ENCODE assay signal across 11 cellular contexts in the genomic region with DNA sequence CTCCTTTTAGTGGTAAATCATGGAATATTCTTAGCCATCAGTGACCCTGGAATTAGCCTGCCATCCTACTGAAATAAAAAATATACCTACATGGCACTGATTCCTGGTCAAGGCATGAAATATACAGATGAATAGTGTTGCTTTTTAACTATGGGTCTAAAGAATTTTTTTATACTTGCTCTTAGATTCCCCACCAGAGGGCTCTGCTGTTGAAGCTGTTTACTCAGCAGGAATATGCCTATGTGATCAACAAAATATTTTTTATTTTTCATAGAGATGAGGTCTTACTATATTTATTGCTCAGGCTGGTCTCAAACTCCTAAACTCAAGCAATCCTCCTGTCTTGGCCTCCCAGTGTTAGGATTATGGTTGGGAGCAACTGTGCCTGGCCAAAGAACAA. TPM values are rescaled to one million over a fixed set of nuclear protein-coding genes. Genes with fewer than 3 reads are reported as not detected.
DNase-seq lines count a peak whose midpoint lies in the region; ATAC-seq and TF ChIP-seq lines count a peak whose summit lies in the region.
"Had no signal": no experiment of that assay in that cellular context is flagged by ENCODE, and none has a peak within 500 bp of the region (broad histone marks: within the 10 kb centered on the region; RNA-seq: fewer than 3 reads in every experiment).

No MANE protein-coding gene starts in this region.

- intact Hi-C loops in natural killer cell (cut with micrococcal nuclease), result no loop called here

- TF ChIP-seq CTCF in chondrocyte (IDR thresholded peaks at IDR 0.05), result peak; percentile 77
- peak; percentile 19 for TF ChIP-seq CTCF in neural progenitor cell (IDR thresholded peaks at IDR 0.05)
- TF ChIP-seq CTCF in natural killer cell (IDR thresholded peaks at IDR 0.05), result no peak

- no peak overlapping the region for H3K4me2 ChIP-seq in neural progenitor cell

- H4K20me1 ChIP-seq in neural progenitor cell (ENCODE audit: low read depth), result no peaks in the 10 kb centered on the region

- no peak overlapping the region for H2AFZ ChIP-seq in neural progenitor cell (replicated peaks)

- no peaks in the 10 kb centered on the region for H3K79me2 ChIP-seq in neural progenitor cell (ENCODE audit: low read depth)

- H3K27me3 Mint-ChIP-seq in chondrocyte (ENCODE audit: low read depth) (no peaks in the 10 kb centered on the region), neural progenitor cell (ENCODE audit: insufficient read depth, low read depth) (no peaks in the 10 kb centered on the region), natural killer cell (ENCODE audit: low read depth in 2 of 2) (no peaks in the 10 kb centered on the region)

- H3F3A ChIP-seq in neural progenitor cell (ENCODE audit: low read depth), result no peaks in the 10 kb centered on the region

- ATAC-seq in HG03175 (IDR thresholded peaks at IDR 0.05; ENCODE audit: unreplicated experiment) (no peak), HG02840 (IDR thresholded peaks at IDR 0.05; ENCODE audit: low FRiP score, unreplicated experiment) (no peak), natural killer cell (no peak)

- H3K4me3 ChIP-seq in neural progenitor cell, result no peak overlapping the region
- H3K4me3 ChIP-seq: spleen had no signal

- peaks cover 5% of the 10 kb centered on the region for H3K36me3 ChIP-seq in neural progenitor cell

- H3K4me1 Mint-ChIP-seq in chondrocyte (ENCODE audit: low read depth), result no peaks in the 10 kb centered on the region
- H3K4me1 Mint-ChIP-seq in neural progenitor cell, result no peaks in the 10 kb centered on the region
- peaks cover 0 to 4% of the 10 kb centered on the region in 2 donors for H3K4me1 Mint-ChIP-seq in natural killer cell

- no peaks in the 10 kb centered on the region for H3K27me3 ChIP-seq in neural progenitor cell
- H3K27me3 ChIP-seq: spleen had no signal

- H3K9me3 Mint-ChIP-seq in chondrocyte (ENCODE audit: low read depth) (no peaks in the 10 kb centered on the region), neural progenitor cell (no peaks in the 10 kb centered on the region), natural killer cell (no peaks in the 10 kb centered on the region)

- H3K4me1 ChIP-seq in neural progenitor cell, result no peaks in the 10 kb centered on the region
- H3K4me1 ChIP-seq: spleen had no signal

- no peak overlapping the region for H3K27ac Mint-ChIP-seq in chondrocyte (ENCODE audit: unreplicated experiment)
- H3K27ac Mint-ChIP-seq in neural progenitor cell, result no peak overlapping the region
- H3K27ac Mint-ChIP-seq in natural killer cell, result no peak overlapping the region

- H3K9me3 ChIP-seq in neural progenitor cell (ENCODE audit: low read depth), result no peaks in the 10 kb centered on the region
- H3K9me3 ChIP-seq: spleen had no signal

- no peak overlapping the region for H3K4me3 Mint-ChIP-seq in chondrocyte (ENCODE audit: unreplicated experiment)
- no peak overlapping the region for H3K4me3 Mint-ChIP-seq in neural progenitor cell
- no peak overlapping the region for H3K4me3 Mint-ChIP-seq in natural killer cell

- H3K36me3 Mint-ChIP-seq in chondrocyte (ENCODE audit: low read depth) (peaks cover 14% of the 10 kb centered on the region), neural progenitor cell (peaks cover 16% of the 10 kb centered on the region), natural killer cell (peaks cover 6% of the 10 kb centered on the region)

- DNase-seq in DMS 273 (lab: John Stamatoyannopoulos, UW; ENCODE audit: unreplicated experiment) (peak; percentile 39), DMS 273 treated with DMSO at 0.1 percent for 48 hours (lab: John Stamatoyannopoulos, UW) (no peak), NCI-H2227 treated with DMSO at 0.1 percent for 48 hours (lab: John Stamatoyannopoulos, UW) (peak; percentile 17), chondrocyte (ENCODE audit: low spot score) (no peak), neural progenitor cell (ENCODE audit: low spot score) (no peak), natural killer cell (no peak)
- DNase-seq: 8988T, glutamatergic neuron, spleen had no signal

- no peak overlapping the region for H3K9ac ChIP-seq in neural progenitor cell

- no peak overlapping the region for H3K27ac ChIP-seq in neural progenitor cell
- H3K27ac ChIP-seq: spleen had no signal

RNA-seq across cellular contexts. Expression of a gene that starts 13.5 kb away (rescaled TPM):
- total RNA-seq in chondrocyte (12.0 to 15.9 TPM (median 14.7 TPM) in 3 replicates), neural progenitor cell (ENCODE audit: low replicate concordance) (26.9 and 32.3 TPM in 2 replicates), natural killer cell (1 to 10 TPM; 7.8 to 8.9 (median 7.9) TPM)

RNA-seq across cellular contexts. Expression of a gene that starts 32.6 kb away (rescaled TPM):
- total RNA-seq in chondrocyte (28.0 to 32.2 TPM (median 28.0 TPM) in 3 replicates), neural progenitor cell (ENCODE audit: low replicate concordance) (25.8 and 26.6 TPM in 2 replicates), natural killer cell (10 to 100 TPM; 13.6 to 23.2 (median 21.9) TPM)

Comparison
In these comparisons a context has a peak if more than half of its experiments do, and no peak if none do; other contexts are left out.
1. DNase-seq: peak in DMS 273 (single experiment) and NCI-H2227 treated with DMSO at 0.1 percent for 48 hours (single experiment); none in DMS 273 treated with DMSO at 0.1 percent for 48 hours (single experiment), chondrocyte (single experiment), neural progenitor cell (single experiment) and natural killer cell (single experiment).